Comparison of ENCODE assay signal across 1 cellular context in genomic region chr6:33413200-33413599, GRCh38.
TF ChIP-seq lines count a peak whose summit lies in the region.

No MANE protein-coding gene starts in this region.

TF ChIP-seq in IMR-90, 13 proteins besides CTCF, POLR2A, EP300 and RAD21:
- TF ChIP-seq CHD1 (IDR thresholded peaks at IDR 0.05; ENCODE audit: low read depth, low read length) (no peak), ELK1 (IDR thresholded peaks at IDR 0.05; ENCODE audit: borderline replicate concordance, low read depth, low read length) (no peak), MAFK (IDR thresholded peaks at IDR 0.05; ENCODE audit: low read depth, low read length) (no peak), FOS (IDR thresholded peaks at IDR 0.05; ENCODE audit: low read depth, low read length) (no peak), RCOR1 (IDR thresholded peaks at IDR 0.05; ENCODE audit: insufficient replicate concordance, low read length) (no peak)
- TF ChIP-seq, protein P1, sequence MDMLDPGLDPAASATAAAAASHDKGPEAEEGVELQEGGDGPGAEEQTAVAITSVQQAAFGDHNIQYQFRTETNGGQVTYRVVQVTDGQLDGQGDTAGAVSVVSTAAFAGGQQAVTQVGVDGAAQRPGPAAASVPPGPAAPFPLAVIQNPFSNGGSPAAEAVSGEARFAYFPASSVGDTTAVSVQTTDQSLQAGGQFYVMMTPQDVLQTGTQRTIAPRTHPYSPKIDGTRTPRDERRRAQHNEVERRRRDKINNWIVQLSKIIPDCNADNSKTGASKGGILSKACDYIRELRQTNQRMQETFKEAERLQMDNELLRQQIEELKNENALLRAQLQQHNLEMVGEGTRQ (IDR thresholded peaks at IDR 0.05; ENCODE audit: low read depth, low read length) = no peak
